Comparison of ENCODE assay signal across 8 cellular contexts in the genomic region with DNA sequence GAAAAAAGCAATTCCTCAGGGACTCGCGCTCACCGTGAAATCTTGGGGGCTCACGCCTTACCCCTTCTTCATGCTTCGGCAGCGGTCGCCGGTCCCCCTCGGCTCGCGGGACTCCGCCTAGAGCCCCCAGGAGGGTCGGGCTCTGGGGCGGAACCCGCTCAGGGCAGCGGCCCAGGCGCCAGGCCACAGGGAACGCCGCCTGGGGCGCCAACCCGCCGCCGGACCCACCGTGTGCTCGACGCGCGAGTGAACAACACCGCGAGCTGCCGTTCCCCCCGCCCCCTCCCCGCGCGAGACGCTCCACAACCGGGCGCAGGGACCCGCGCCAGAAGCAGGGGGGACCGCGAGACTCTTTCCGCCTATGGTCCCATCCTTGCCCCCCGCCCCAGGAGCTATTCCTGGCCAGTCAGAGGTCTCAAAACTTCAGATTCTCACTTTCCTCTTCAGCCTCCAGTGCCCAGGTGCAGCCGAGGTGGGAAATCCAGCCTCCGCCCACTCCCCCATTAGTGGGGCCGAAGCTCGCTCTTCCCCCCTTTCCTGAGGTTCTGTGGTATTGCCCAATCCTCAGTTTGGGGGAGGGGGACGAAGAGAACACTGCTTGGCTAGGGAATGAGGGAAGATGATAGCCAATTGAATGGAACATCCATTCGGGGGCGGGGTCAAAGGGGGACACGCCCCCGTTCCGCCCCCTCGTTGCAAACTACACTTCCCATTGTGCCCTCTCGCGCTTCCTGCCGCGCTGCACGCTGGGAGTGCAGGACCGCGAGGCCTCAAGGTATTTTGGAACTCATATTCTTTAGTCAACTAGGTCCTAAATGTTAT. TPM values are rescaled to one million over a fixed set of nuclear protein-coding genes. Genes with fewer than 3 reads are reported as not detected.
DNase-seq lines count a peak whose midpoint lies in the region; ATAC-seq and TF ChIP-seq lines count a peak whose summit lies in the region.

Gene WASF1 (minus strand): TSS at position 265 of the 822 bp plus-strand sequence. CDS start 52,069 bp downstream, outside the sequence.

- no peak for TF ChIP-seq POLR2A in NB4 (IDR thresholded peaks at IDR 0.05; ENCODE audit: extremely low read depth, insufficient read length)

- H3K4me3 ChIP-seq in NB4 (ENCODE audit: low read depth, low read length) = peak within 1 kb of the TSS; percentile 97

- DNase-seq in GF-D8 (lab: John Stamatoyannopoulos, UW) = peak; percentile 91
- peak; percentile 97 for DNase-seq in NB4 (ENCODE audit: low read depth)
- DNase-seq in SK-N-DZ (ENCODE audit: low spot score) = peak; percentile 99
- DNase-seq in activated naive CD4-positive, alpha-beta T cell treated with anti-CD3 and anti-CD28 coated beads, Interleukin-2, amount 50 U/mL, for 16 hours = peak; percentile 90
- DNase-seq in globus pallidus (ENCODE audit: low spot score) = peak; percentile 97
- peak; percentile 95 for DNase-seq in non-pigmented ciliary epithelial cell (ENCODE audit: low read depth)
- DNase-seq in substantia nigra (lab: John Stamatoyannopoulos, UW) = peak; percentile 69 to 97 (median 91)

- peak; percentile 90 for ATAC-seq in HG02571 (IDR thresholded peaks at IDR 0.05; ENCODE audit: unreplicated experiment)

- peak within 1 kb of the TSS; percentile 89 for H3K27ac ChIP-seq in substantia nigra (ENCODE audit: low read depth, low read length, poor library complexity, severe bottlenecking)

- TF ChIP-seq CTCF in NB4 (IDR thresholded peaks at IDR 0.05; ENCODE audit: low read depth, low read length) = no peak

RNA-seq across cellular contexts. Expression of gene WASF1, which starts in this region (rescaled TPM):
- 82.7 and 105 TPM in 2 replicates for polyA plus RNA-seq in SK-N-DZ (2014; cell fraction: cytosol; rRNA removed)
- polyA plus RNA-seq in SK-N-DZ (2014; cell fraction: nucleus; rRNA removed) = 54.9 and 104 TPM in 2 replicates

Comparison
In these comparisons a context has a peak if more than half of its experiments do, and no peak if none do; other contexts are left out.
1. Peak in every context shown above with its lines: DNase-seq, ATAC-seq, H3K4me3 ChIP-seq and H3K27ac ChIP-seq.